Comparison of ENCODE assay signal across 8 cellular contexts in the genomic region with DNA sequence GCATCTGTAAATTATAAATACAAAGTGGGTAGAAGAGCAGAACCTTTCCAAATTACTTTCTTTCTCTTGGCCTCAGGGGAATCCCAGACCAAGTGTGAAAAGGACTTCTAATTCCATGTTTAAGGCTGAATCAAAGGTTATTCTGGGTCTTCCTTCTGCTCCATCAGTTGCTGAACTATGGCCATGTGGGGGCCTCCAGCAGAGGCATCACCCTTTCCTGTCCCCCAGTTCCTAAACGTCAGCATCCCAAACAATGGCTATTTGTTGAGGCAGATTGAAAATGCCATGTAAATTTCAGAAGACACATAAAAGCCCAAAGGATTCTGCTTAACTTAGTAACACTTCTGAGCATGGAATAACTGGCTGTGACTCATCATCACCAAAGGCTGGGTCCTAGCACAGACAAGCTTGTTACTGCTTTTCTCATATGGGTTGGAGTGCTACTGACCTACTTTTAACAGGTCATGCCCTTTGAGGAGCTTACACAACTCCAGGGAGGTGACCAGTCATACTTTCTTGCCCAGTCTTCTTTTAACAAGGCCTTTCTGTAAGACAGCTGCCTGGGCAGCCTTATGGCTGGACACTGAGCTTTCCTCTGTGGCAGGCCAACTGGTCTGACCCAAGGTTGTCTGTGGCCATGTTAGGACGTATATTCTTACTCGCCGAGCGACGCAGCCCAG.
DNase-seq lines count a peak whose midpoint lies in the region; ATAC-seq, FAIRE-seq and TF ChIP-seq lines count a peak whose summit lies in the region.
"Had no signal": no experiment of that assay in that cellular context is flagged by ENCODE, and none has a peak within 500 bp of the region (broad histone marks: within the 10 kb centered on the region; RNA-seq: fewer than 3 reads in every experiment).

No MANE protein-coding gene starts in this region.

- FAIRE-seq in bronchial epithelial cell (lab: Jason Lieb, UNC), result peak; percentile 80

- 93% methylated on average over 6 of the region's 6 CpGs for WGBS in thymus

- H3K4me1 ChIP-seq in thymus (ENCODE audit: control insufficient read depth, insufficient read depth, low read length), result no peaks in the 10 kb centered on the region

- H3K36me3 ChIP-seq in MG63 (peaks cover 2% of the 10 kb centered on the region; the same call in 1 of the 2 replicates), bronchial epithelial cell (ENCODE audit: control insufficient read depth, insufficient read depth, low read length) (peaks cover 13% of the 10 kb centered on the region), thymus (ENCODE audit: control insufficient read depth, insufficient read depth) (peaks cover 35% of the 10 kb centered on the region)

- ATAC-seq in left colon, result peak; percentile 11
- no peak for ATAC-seq in HG03469 (IDR thresholded peaks at IDR 0.05; ENCODE audit: unreplicated experiment)
- no peak for ATAC-seq in GM21529 (IDR thresholded peaks at IDR 0.05; ENCODE audit: unreplicated experiment)

- intact Hi-C loops in left colon (cut with DNase I, micrococcal nuclease), result no loop called here

- peak overlapping the region; percentile 37 for H3K27ac ChIP-seq in thymus (ENCODE audit: low read depth)

- H3K27me3 ChIP-seq in MG63 (no peaks in the 10 kb centered on the region), bronchial epithelial cell (ENCODE audit: control insufficient read depth, insufficient read depth, low read length) (no peaks in the 10 kb centered on the region), thymus (ENCODE audit: control insufficient read depth, insufficient read depth) (no peaks in the 10 kb centered on the region)

- H3K9me3 ChIP-seq in MG63 (no peaks in the 10 kb centered on the region), thymus (ENCODE audit: control insufficient read depth) (no peaks in the 10 kb centered on the region)

- H3K4me3 ChIP-seq in MG63, result no peak overlapping the region
- no peak overlapping the region for H3K4me3 ChIP-seq in bronchial epithelial cell (ENCODE audit: low read depth, low read length)
- no peak overlapping the region for H3K4me3 ChIP-seq in thymus (ENCODE audit: low read length)

- no peak for TF ChIP-seq CTCF in bronchial epithelial cell (IDR thresholded peaks at IDR 0.05; ENCODE audit: insufficient read depth, low read length, severe bottlenecking)

- DNase-seq in MG63, result peak; percentile 59
- peak; percentile 63 for DNase-seq in bronchial epithelial cell (ENCODE audit: low read depth)
- no peak for DNase-seq in left colon
- no peak for DNase-seq in NCI-H2171 treated with DMSO at 0.1 percent for 48 hours (lab: John Stamatoyannopoulos, UW)
- DNase-seq: activated CD4-positive, alpha-beta T cell treated with anti-CD3 and anti-CD28 coated beads, Interleukin-2, amount 50 U/mL, for 1 hour had no signal

Comparison
In these comparisons a context has a peak if more than half of its experiments do, and no peak if none do; other contexts are left out.
1. DNase-seq: peak in MG63 (single experiment) and bronchial epithelial cell (single experiment); none in left colon (0 of 2) and NCI-H2171 treated with DMSO at 0.1 percent for 48 hours (single experiment).